ENCODE assay signal across 1 cellular context in the genomic region with DNA sequence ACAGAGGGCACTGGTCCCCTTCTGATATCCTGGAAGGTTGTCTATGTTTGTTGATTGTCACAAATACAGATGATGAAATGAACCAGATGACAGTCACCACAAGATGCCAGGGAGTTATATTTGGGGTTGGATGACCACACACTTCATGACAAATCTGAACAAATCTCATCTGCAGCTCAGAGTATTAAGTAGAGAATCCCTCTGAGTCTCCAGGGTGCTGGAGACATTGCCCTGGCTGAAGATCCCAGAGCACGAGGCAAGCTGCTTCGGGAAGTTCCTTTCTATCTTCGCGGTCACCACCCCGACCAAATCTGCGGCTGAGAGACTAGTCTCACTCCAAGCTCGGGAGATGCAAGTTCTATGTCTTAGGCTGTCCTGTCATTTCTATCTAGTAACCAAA.
TF ChIP-seq lines count a peak whose summit lies in the region.

No MANE protein-coding gene starts in this region.

TF ChIP-seq in IMR-90, 13 proteins besides CTCF, POLR2A, EP300 and RAD21:
- TF ChIP-seq RFX5 (IDR thresholded peaks at IDR 0.05; ENCODE audit: low read depth, low read length) (no peak), MAFK (IDR thresholded peaks at IDR 0.05; ENCODE audit: low read depth, low read length) (no peak), NFE2L2 (IDR thresholded peaks at IDR 0.05; ENCODE audit: low read depth, low read length) (no peak), MAZ (IDR thresholded peaks at IDR 0.05; ENCODE audit: borderline replicate concordance, low read depth, low read length) (no peak), BHLHE40 (IDR thresholded peaks at IDR 0.05; ENCODE audit: low read depth, low read length) (no peak), CEBPB (IDR thresholded peaks at IDR 0.05; ENCODE audit: low read depth, low read length) (no peak), CHD1 (IDR thresholded peaks at IDR 0.05; ENCODE audit: low read depth, low read length) (no peak)
- TF ChIP-seq, protein P1, sequence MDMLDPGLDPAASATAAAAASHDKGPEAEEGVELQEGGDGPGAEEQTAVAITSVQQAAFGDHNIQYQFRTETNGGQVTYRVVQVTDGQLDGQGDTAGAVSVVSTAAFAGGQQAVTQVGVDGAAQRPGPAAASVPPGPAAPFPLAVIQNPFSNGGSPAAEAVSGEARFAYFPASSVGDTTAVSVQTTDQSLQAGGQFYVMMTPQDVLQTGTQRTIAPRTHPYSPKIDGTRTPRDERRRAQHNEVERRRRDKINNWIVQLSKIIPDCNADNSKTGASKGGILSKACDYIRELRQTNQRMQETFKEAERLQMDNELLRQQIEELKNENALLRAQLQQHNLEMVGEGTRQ (IDR thresholded peaks at IDR 0.05; ENCODE audit: low read depth, low read length), result no peak
